24 cellular contexts compared by ENCODE assay signal in the genomic region with DNA sequence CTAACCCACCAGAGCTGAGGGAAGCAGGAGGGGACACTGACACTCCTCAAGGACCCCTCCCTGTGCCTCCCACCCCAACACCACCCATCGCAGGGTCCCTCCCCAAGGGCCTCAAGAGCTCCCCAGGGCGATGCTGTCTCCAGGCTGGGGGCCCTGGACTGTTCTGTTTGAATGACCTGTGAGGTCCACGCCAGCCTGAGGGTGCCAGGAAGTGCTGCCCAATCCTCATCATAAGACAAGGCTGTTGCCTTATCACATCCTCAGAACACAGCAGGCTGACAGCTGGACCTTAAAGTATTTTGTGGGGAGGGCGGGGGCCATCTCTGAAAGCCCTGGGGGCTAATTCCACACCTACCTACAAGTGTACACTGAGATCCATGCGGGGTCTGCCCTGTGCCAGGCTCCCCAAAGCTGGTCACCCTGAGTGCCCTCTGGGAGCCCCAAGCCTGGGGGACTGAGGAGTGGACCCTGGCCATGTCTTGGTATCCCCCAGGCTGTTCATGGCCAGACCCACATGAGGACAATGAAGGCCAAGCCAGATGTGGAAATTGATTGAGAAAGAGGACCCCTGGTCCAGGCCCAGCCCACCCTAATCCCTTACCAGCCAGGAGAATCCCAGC. TPM values are rescaled to one million over a fixed set of nuclear protein-coding genes. Genes with fewer than 3 reads are reported as not detected.
DNase-seq lines count a peak whose midpoint lies in the region; ATAC-seq and TF ChIP-seq lines count a peak whose summit lies in the region.
"Had no signal": no experiment of that assay in that cellular context is flagged by ENCODE, and none has a peak within 500 bp of the region (broad histone marks: within the 10 kb centered on the region; RNA-seq: fewer than 3 reads in every experiment).

No MANE protein-coding gene starts in this region.

- no peak overlapping the region for H3K27ac Mint-ChIP-seq in activated B cell treated with CpG ODN at 0.5 μM for 24 hours

- POLR2A ChIA-PET in activated B cell treated with CpG ODN at 0.5 μM for 24 hours (lab: Charles Lee), result no interaction called here

- H3K27me3 Mint-ChIP-seq in activated B cell treated with CpG ODN at 0.5 μM for 24 hours, result peaks cover 23% of the 10 kb centered on the region

- H3K9me3 ChIP-seq in psoas muscle, result no peaks in the 10 kb centered on the region
- H3K9me3 ChIP-seq: BLaER1 treated with 17β-estradiol and CSF1 and Interleukin-3, amounts not matched to agents 10 nM and 100 nM had no signal

- no peak overlapping the region for H3K4me3 Mint-ChIP-seq in activated B cell treated with CpG ODN at 0.5 μM for 24 hours

- intact Hi-C loops in activated B cell treated with CpG ODN at 0.5 μM for 24 hours (cut with micrococcal nuclease) (no loop called here), psoas muscle (cut with DNase I) (loop anchor here (5.0 to 10.0 kb wide), 2 partner anchors 70 to 83 kb away; no protein-coding TSS in a partner anchor)

- H3K27me3 ChIP-seq in psoas muscle (ENCODE audit: insufficient read depth in 3 of 3, low read length in 2 of 3), result peaks cover 0 to 9% (median 3%) of the 10 kb centered on the region in 3 donors
- H3K27me3 ChIP-seq: BLaER1 treated with 17β-estradiol and CSF1 and Interleukin-3, amounts not matched to agents 10 nM and 100 nM had no signal

- no peaks in the 10 kb centered on the region for H3K9me3 Mint-ChIP-seq in activated B cell treated with CpG ODN at 0.5 μM for 24 hours

- no peaks in the 10 kb centered on the region for H3K4me1 ChIP-seq in psoas muscle
- H3K4me1 ChIP-seq: SJCRH30 had no signal

- no peaks in the 10 kb centered on the region for H3K36me3 Mint-ChIP-seq in activated B cell treated with CpG ODN at 0.5 μM for 24 hours (ENCODE audit: low read depth)

- no peak for TF ChIP-seq CTCF in GM10266 (IDR thresholded peaks at IDR 0.05; ENCODE audit: control insufficient read depth, insufficient read depth, low read depth, missing control alignments)
- no peak for TF ChIP-seq CTCF in activated B cell treated with CpG ODN at 0.5 μM for 24 hours (IDR thresholded peaks at IDR 0.05)
- TF ChIP-seq CTCF in psoas muscle (IDR thresholded peaks at IDR 0.05), result no peak

- H3K4me1 Mint-ChIP-seq in activated B cell treated with CpG ODN at 0.5 μM for 24 hours, result peaks cover 2% of the 10 kb centered on the region

- no peak overlapping the region for H3K4me3 ChIP-seq in psoas muscle
- H3K4me3 ChIP-seq: BLaER1 treated with 17β-estradiol and CSF1 and Interleukin-3, amounts not matched to agents 10 nM and 100 nM; SJCRH30 had no signal

- 83 to 89% (median 86%) methylated on average over 5 of the region's 5 CpGs for WGBS in psoas muscle, 3 donors

- peak; percentile 50 for DNase-seq in activated effector memory CD4-positive, alpha-beta T cell treated with anti-CD3 and anti-CD28 coated beads, Interleukin-2, amount 50 U/mL, for 16 hours
- DNase-seq in activated effector memory CD4-positive, alpha-beta T cell treated with Interleukin-2 at 50 U/mL for 16 hours, result no peak
- DNase-seq in GM10266 (ENCODE audit: extremely low spot score) (peak; percentile 6), activated B cell treated with CpG ODN at 0.5 μM for 24 hours (peak; percentile 11), psoas muscle (peak; percentile 3 to 38), COLO829 (ENCODE audit: low spot score) (no peak), LoVo (ENCODE audit: low spot score) (no peak)
- DNase-seq in stimulated activated CD4-positive, alpha-beta T cell treated with anti-CD3 and anti-CD28 coated beads, Interleukin-1b, Interleukin-23, amount 100 ng/mL, for 48 hours, result no peak
- DNase-seq: DMS 273 treated with DMSO at 0.1 percent for 48 hours, GF-D8, HCEC 1CT, IMR-90, Karpas-422, MM.1S, NCI-H1092 treated with DMSO at 0.1 percent for 48 hours, NCI-H1694, NCI-H345, NCI-H69, SJCRH30 had no signal

- ATAC-seq in activated B cell treated with CpG ODN at 0.5 μM for 24 hours (ENCODE audit: low read depth), result no peak
- no peak for ATAC-seq in psoas muscle

- no peaks in the 10 kb centered on the region for H3K36me3 ChIP-seq in psoas muscle (ENCODE audit: insufficient read depth in 1 of 2, low read depth in 1 of 2)
- H3K36me3 ChIP-seq: BLaER1 treated with 17β-estradiol and CSF1 and Interleukin-3, amounts not matched to agents 10 nM and 100 nM; SJCRH30 had no signal

- CTCF ChIA-PET in activated B cell treated with CpG ODN at 0.5 μM for 24 hours (lab: Charles Lee), result no interaction called here

- no peak overlapping the region for H3K27ac ChIP-seq in psoas muscle
- H3K27ac ChIP-seq: BLaER1 treated with 17β-estradiol and CSF1 and Interleukin-3, amounts not matched to agents 10 nM and 100 nM; SJCRH30 had no signal

RNA-seq across cellular contexts. Expression of a gene that starts 23.8 kb away (rescaled TPM):
- total RNA-seq in activated B cell treated with CpG ODN at 0.5 μM for 24 hours, result not detected in 2 replicates
- total RNA-seq in psoas muscle, result not detected
- under 1 TPM in 1 of 3 donors, not detected in 2; 0.05 TPM for polyA plus RNA-seq in psoas muscle
- total RNA-seq: A172, HT-29, IMR-90, RPMI7951, SJCRH30 had no signal
- polyA plus RNA-seq: IMR-90 had no signal

RNA-seq across cellular contexts. Expression of a gene that starts 32.6 kb away (rescaled TPM):
- total RNA-seq in activated B cell treated with CpG ODN at 0.5 μM for 24 hours (59.6 and 73.2 TPM in 2 replicates), psoas muscle (1 to 10 TPM; 4.0 to 4.6 (median 4.2) TPM)
- 1 to 10 TPM; 2.5 to 3.4 (median 2.6) TPM for polyA plus RNA-seq in psoas muscle

RNA-seq across cellular contexts. Expression of a gene that starts 48.3 kb away (rescaled TPM):
- total RNA-seq in activated B cell treated with CpG ODN at 0.5 μM for 24 hours (not detected in 2 replicates), psoas muscle (not detected)
- polyA plus RNA-seq in psoas muscle, result under 1 TPM in 2 of 3 donors, not detected in 1; 0.01 to 0.10 TPM
- total RNA-seq: A172, Daoy, IMR-90, RPMI7951, SJCRH30 had no signal
- polyA plus RNA-seq: IMR-90 had no signal

Comparison
In these comparisons a context has a peak if more than half of its experiments do, and no peak if none do; other contexts are left out.
1. DNase-seq: peak in activated effector memory CD4-positive, alpha-beta T cell treated with anti-CD3 and anti-CD28 coated beads, Interleukin-2, amount 50 U/mL, for 16 hours (single experiment), GM10266 (single experiment), activated B cell treated with CpG ODN at 0.5 μM for 24 hours (single experiment) and psoas muscle (2 of 2); none in activated effector memory CD4-positive, alpha-beta T cell treated with Interleukin-2 at 50 U/mL for 16 hours (single experiment), COLO829 (single experiment), stimulated activated CD4-positive, alpha-beta T cell treated with anti-CD3 and anti-CD28 coated beads, Interleukin-1b, Interleukin-23, amount 100 ng/mL, for 48 hours (single experiment) and LoVo (single experiment).
2. RNA of a gene that starts 32.6 kb away (total RNA-seq): 59.6 to 73.2 TPM in activated B cell treated with CpG ODN at 0.5 μM for 24 hours; 4.0 to 4.6 TPM in psoas muscle; every median in the first group is over 10 times any median in the second.